Comparison of ENCODE assay signal across 18 cellular contexts in genomic region chr18:78087338-78087737, GRCh38.
DNase-seq lines count a peak whose midpoint lies in the region; ATAC-seq, FAIRE-seq and TF ChIP-seq lines count a peak whose summit lies in the region.
"Had no signal": no experiment of that assay in that cellular context is flagged by ENCODE, and none has a peak within 500 bp of the region (broad histone marks: within the 10 kb centered on the region; RNA-seq: fewer than 3 reads in every experiment).

No MANE protein-coding gene starts in this region.

- H3K9ac ChIP-seq in K562 (ENCODE audit: insufficient read depth in 1 of 2, low read depth in 2 of 2, low read length in 2 of 2): no peak overlapping the region
- H3K9ac ChIP-seq: BLaER1 had no signal

- peaks cover 9 to 37% of the 10 kb centered on the region in 2 experiments for H3K27me3 ChIP-seq in K562 (ENCODE audit: control insufficient read depth in 2 of 2, insufficient read depth in 2 of 2, low read length in 2 of 2)
- H3K27me3 ChIP-seq in upper lobe of right lung: no peaks in the 10 kb centered on the region
- H3K27me3 ChIP-seq: BLaER1 had no signal

- POLR2A ChIA-PET in K562 (lab: Yijun Ruan, JAX): no interaction called here

- CTCF ChIA-PET in K562 (lab: Yijun Ruan, JAX; ENCODE audit: low intra/inter-chr PET ratio): no interaction called here

- DNase-seq in NCI-H82 (lab: John Stamatoyannopoulos, UW) (peak; percentile 3), NCI-H82 treated with DMSO at 0.1 percent for 48 hours (lab: John Stamatoyannopoulos, UW; ENCODE audit: unreplicated experiment) (no peak), LNCaP clone FGC (ENCODE audit: low read depth) (no peak), K562 (ENCODE audit: extremely low read depth in 1 of 4, low spot score in 3 of 4) (peak in 1 of 4 experiments; percentile 14), upper lobe of right lung (no peak), GOT3 (lab: John Stamatoyannopoulos, UW) (no peak), dedifferentiated amniotic fluid mesenchymal stem cell (ENCODE audit: extremely low spot score) (no peak)
- DNase-seq: 8988T; AML-193; CD8-positive, alpha-beta memory T cell; DMS 273 treated with DMSO at 0.1 percent for 48 hours; DMS79; EL; H9 had no signal

- no peaks in the 10 kb centered on the region for H3K4me1 ChIP-seq in K562 (replicated peaks in 1 of 2; ENCODE audit: control insufficient read depth in 2 of 2, insufficient read depth in 2 of 2, low read length in 2 of 2)
- H3K4me1 ChIP-seq in upper lobe of right lung: no peaks in the 10 kb centered on the region
- H3K4me1 ChIP-seq: BLaER1 had no signal

- BruUV-seq in K562 (replicated peaks; lab: Mats Ljungman, UMichigan): no TSS peak

- H4K20me1 ChIP-seq in K562 (replicated peaks; ENCODE audit: control insufficient read depth, insufficient read depth, low read length): no peaks in the 10 kb centered on the region
- H4K20me1 ChIP-seq: BLaER1 had no signal

- FAIRE-seq in K562 (lab: Jason Lieb, UNC): no peak
- FAIRE-seq: G401.6, GM12891 had no signal

- no peak overlapping the region for H3K4me2 ChIP-seq in K562 (ENCODE audit: insufficient read depth, low read length)
- H3K4me2 ChIP-seq: BLaER1, GM23338 had no signal

- TF ChIP-seq CTCF in LNCaP clone FGC (IDR thresholded peaks at IDR 0.05; ENCODE audit: control insufficient read depth, extremely low read depth, insufficient read depth) (0 out of 2 replicates have a peak, but pooled peaks have one; percentile 3), K562 (IDR thresholded peaks at IDR 0.05 in 2 of 3, conservative IDR thresholded peaks at IDR 0.05 in 1 of 3; ENCODE audit: insufficient read depth in 2 of 3, low read depth in 1 of 3, low read length in 3 of 3) (peak in 1 of 3 experiments; percentile 6; a peak in 1 of 6 replicates), upper lobe of right lung (IDR thresholded peaks at IDR 0.05) (no peak)

- H2AFZ ChIP-seq in K562 (ENCODE audit: low read depth, low read length): no peak overlapping the region
- H2AFZ ChIP-seq: GM23338 had no signal

- TF ChIP-seq EP300 in K562 (IDR thresholded peaks at IDR 0.05; ENCODE audit: low read length): no peak

- ATAC-seq in K562: peak; percentile 34; the same call in 1 of the 3 replicates
- peak; percentile 28 for ATAC-seq in upper lobe of right lung
- ATAC-seq: GM23338 had no signal

- no peaks in the 10 kb centered on the region for H3K9me1 ChIP-seq in K562 (ENCODE audit: control insufficient read depth, insufficient read depth, low read length)

- no peaks in the 10 kb centered on the region for H3K9me3 ChIP-seq in K562 (replicated peaks; ENCODE audit: control insufficient read depth, insufficient read depth, low read depth, low read length)
- no peaks in the 10 kb centered on the region for H3K9me3 ChIP-seq in upper lobe of right lung
- H3K9me3 ChIP-seq: BLaER1 had no signal

- H3K4me3 ChIP-seq in LNCaP clone FGC (ENCODE audit: low read depth, low read length) (no peak overlapping the region), K562 (no peak overlapping the region), upper lobe of right lung (no peak overlapping the region)
- H3K4me3 ChIP-seq: BLaER1, GM23338 had no signal

- H3K27ac ChIP-seq in K562 (ENCODE audit: extremely low read depth, low read depth, low read length) (no peak overlapping the region), upper lobe of right lung (no peak overlapping the region)
- H3K27ac ChIP-seq: BLaER1 had no signal

- no peaks in the 10 kb centered on the region for H3K36me3 ChIP-seq in K562 (ENCODE audit: control insufficient read depth, insufficient read depth, low read length)
- no peaks in the 10 kb centered on the region for H3K36me3 ChIP-seq in upper lobe of right lung
- H3K36me3 ChIP-seq: BLaER1 had no signal

- in situ Hi-C loops in K562 (cut with MboI): no loop called here

- no peak for TF ChIP-seq RAD21 in K562 (CRISPR knock-in tag; conservative IDR thresholded peaks at IDR 0.05 in 1 of 2, IDR thresholded peaks at IDR 0.05 in 1 of 2)

- H3K79me2 ChIP-seq in K562 (ENCODE audit: control insufficient read depth, insufficient read depth, low read length): no peaks in the 10 kb centered on the region

- intact Hi-C loops in K562 (cut with micrococcal nuclease): no loop called here
- intact Hi-C loops in upper lobe of right lung (cut with DNase I): no loop called here

- WGBS in K562 (ENCODE audit: insufficient coverage, low coverage, missing lambda C conversion rate): no CpG with 5 or more reads among the region's 2 CpGs

- TF ChIP-seq POLR2A in K562 (conservative IDR thresholded peaks at IDR 0.05): no peak

TF ChIP-seq in K562, 482 proteins besides CTCF, POLR2A, EP300 and RAD21 (continues in another document):
- TF ChIP-seq CBX3 (IDR thresholded peaks at IDR 0.05; ENCODE audit: borderline replicate concordance in 1 of 2, low read length in 2 of 2) (no peak), RREB1 (CRISPR knock-in tag; IDR thresholded peaks at IDR 0.05) (no peak), CSDE1 (IDR thresholded peaks at IDR 0.05) (no peak), STAT5B (CRISPR knock-in tag; IDR thresholded peaks at IDR 0.05) (no peak), SFPQ (IDR thresholded peaks at IDR 0.05; ENCODE audit: low read depth, low read length) (no peak), ZNF277 (CRISPR knock-in tag; IDR thresholded peaks at IDR 0.05; ENCODE audit: borderline replicate concordance) (no peak)
